Comparison of ENCODE assay signal across 1 cellular context in genomic region chr19:17390665-17391370, GRCh38.
TF ChIP-seq lines count a peak whose summit lies in the region.

No MANE protein-coding gene starts in this region.

TF ChIP-seq in K562, 482 proteins besides CTCF, POLR2A, EP300 and RAD21 (continued from another document and continues in another):
- TF ChIP-seq MLLT1 (IDR thresholded peaks at IDR 0.05), result peak in 1 of 2 experiments; percentile 42; a peak in 1 of 4 replicates
- no peak for TF ChIP-seq HNRNPK (IDR thresholded peaks at IDR 0.05; ENCODE audit: low read depth, low read length, poor library complexity, severe bottlenecking)
- TF ChIP-seq ZFPM2 (CRISPR knock-in tag; IDR thresholded peaks at IDR 0.05), result no peak
- no peak for TF ChIP-seq HDAC8 (tag; IDR thresholded peaks at IDR 0.05)
- no peak for TF ChIP-seq IFI16 (CRISPR knock-in tag; IDR thresholded peaks at IDR 0.05)
- peak in 2 of 3 experiments; percentile 21 to 74 for TF ChIP-seq YY1 (IDR thresholded peaks at IDR 0.05; ENCODE audit: borderline replicate concordance in 1 of 3, control insufficient read depth in 1 of 3, extremely low read depth in 1 of 3, insufficient read depth in 3 of 3, insufficient read length in 1 of 3, insufficient replicate concordance in 2 of 3, low read depth in 1 of 3, low read length in 2 of 3)
- TF ChIP-seq MEIS2 (IDR thresholded peaks at IDR 0.05; ENCODE audit: partially characterized antibody), result peak; percentile 69
- TF ChIP-seq BRF2 (IDR thresholded peaks at IDR 0.05; ENCODE audit: borderline replicate concordance, insufficient read depth, insufficient read length), result no peak
- TF ChIP-seq THRB (CRISPR knock-in tag; conservative IDR thresholded peaks at IDR 0.05), result no peak
- no peak for TF ChIP-seq BRCA1 (IDR thresholded peaks at IDR 0.05)
- no peak for TF ChIP-seq BRCA1 (CRISPR knock-in tag; IDR thresholded peaks at IDR 0.05)
- no peak for TF ChIP-seq HSF4 (CRISPR knock-in tag; IDR thresholded peaks at IDR 0.05; ENCODE audit: borderline replicate concordance)
- no peak for TF ChIP-seq TRIM28 (IDR thresholded peaks at IDR 0.05)
- TF ChIP-seq MAFK (IDR thresholded peaks at IDR 0.05; ENCODE audit: low read length), result no peak
- peak; percentile 50; the same call in 1 of the 2 replicates for TF ChIP-seq STAG1 (CRISPR knock-in tag; IDR thresholded peaks at IDR 0.05; ENCODE audit: borderline replicate concordance)
- TF ChIP-seq POLR2AphosphoS2 (IDR thresholded peaks at IDR 0.05; ENCODE audit: low read length), result no peak
- no peak for TF ChIP-seq MAFG (tag; conservative IDR thresholded peaks at IDR 0.05)
- no peak for TF ChIP-seq GTF2B (IDR thresholded peaks at IDR 0.05; ENCODE audit: extremely low read depth, insufficient read length)
- peak; percentile 89 for TF ChIP-seq SMAD4 (CRISPR knock-in tag; conservative IDR thresholded peaks at IDR 0.05)
- TF ChIP-seq ZNF780A (CRISPR knock-in tag; IDR thresholded peaks at IDR 0.05), result no peak
- TF ChIP-seq HBP1 (CRISPR knock-in tag; IDR thresholded peaks at IDR 0.05), result no peak
- no peak for TF ChIP-seq ZNF253 (CRISPR knock-in tag; conservative IDR thresholded peaks at IDR 0.05)
- no peak for TF ChIP-seq KLF16 (IDR thresholded peaks at IDR 0.05)
- no peak for TF ChIP-seq ETV5 (CRISPR knock-in tag; IDR thresholded peaks at IDR 0.05; ENCODE audit: low read depth)
- no peak for TF ChIP-seq CGGBP1 (CRISPR knock-in tag; IDR thresholded peaks at IDR 0.05)
- TF ChIP-seq ZNF778 (CRISPR knock-in tag; IDR thresholded peaks at IDR 0.05), result no peak
- TF ChIP-seq ELF4 (CRISPR knock-in tag; IDR thresholded peaks at IDR 0.05), result 0 out of 2 replicates have a peak, but pooled peaks have one; percentile 24
- TF ChIP-seq ZNF324 (CRISPR knock-in tag; IDR thresholded peaks at IDR 0.05), result no peak
- TF ChIP-seq RBBP5 (IDR thresholded peaks at IDR 0.05; ENCODE audit: borderline replicate concordance, insufficient read depth, low read length, poor library complexity, severe bottlenecking), result no peak
- peak; percentile 50; the same call in 1 of the 2 replicates for TF ChIP-seq NCOA6 (IDR thresholded peaks at IDR 0.05)
- peak; percentile 77 for TF ChIP-seq GMEB1 (CRISPR knock-in tag; IDR thresholded peaks at IDR 0.05)
- no peak for TF ChIP-seq E4F1 (CRISPR knock-in tag; IDR thresholded peaks at IDR 0.05; ENCODE audit: borderline replicate concordance)
- no peak for TF ChIP-seq PURB (CRISPR knock-in tag; IDR thresholded peaks at IDR 0.05; ENCODE audit: low read depth)
- no peak for TF ChIP-seq ZBTB12 (CRISPR knock-in tag; IDR thresholded peaks at IDR 0.05)
- TF ChIP-seq ZNF586 (CRISPR knock-in tag; conservative IDR thresholded peaks at IDR 0.05), result no peak
- TF ChIP-seq TFE3 (CRISPR knock-in tag; IDR thresholded peaks at IDR 0.05), result no peak
- TF ChIP-seq ZNF444 (CRISPR knock-in tag; IDR thresholded peaks at IDR 0.05), result no peak
- no peak for TF ChIP-seq AFF4 (CRISPR knock-in tag; IDR thresholded peaks at IDR 0.05)
- no peak for TF ChIP-seq ID3 (CRISPR knock-in tag; IDR thresholded peaks at IDR 0.05)
- TF ChIP-seq ID3 (tag; IDR thresholded peaks at IDR 0.05), result no peak
- no peak for TF ChIP-seq SMAD3 (CRISPR knock-in tag; conservative IDR thresholded peaks at IDR 0.05)
